ENCODE assay signal across 8 cellular contexts in genomic region chr19:58451358-58452101, GRCh38. TPM values are rescaled to one million over a fixed set of nuclear protein-coding genes. Genes with fewer than 3 reads are reported as not detected.
A peak's percentile ranks its signal among the peaks of the same experiment; 100 is the strongest.
DNase-seq lines count a peak whose midpoint lies in the region; ATAC-seq and TF ChIP-seq lines count a peak whose summit lies in the region.

Gene ZNF324B (plus strand): TSS chr19:58451622. CDS start chr19:58453702, 2,080 bp downstream.

- peaks cover 31% of the 10 kb centered on the region for H3K4me1 Mint-ChIP-seq in activated T-cell treated with anti-CD3 and anti-CD28 coated beads, Interleukin-2, amount 50 U/mL, for 24 hours (ENCODE audit: low read depth)

- peaks cover 24% of the 10 kb centered on the region for H3K9me3 Mint-ChIP-seq in activated T-cell treated with anti-CD3 and anti-CD28 coated beads, Interleukin-2, amount 50 U/mL, for 24 hours

- WGBS in esophagus muscularis mucosa = no CpG with 5 or more reads among the region's 79 CpGs

- ATAC-seq in GM21737 (IDR thresholded peaks at IDR 0.05; ENCODE audit: unreplicated experiment) = peak; percentile 87

- H3K4me3 Mint-ChIP-seq in activated T-cell treated with anti-CD3 and anti-CD28 coated beads, Interleukin-2, amount 50 U/mL, for 24 hours = peak within 1 kb of the TSS; percentile 84

- no peak for TF ChIP-seq EP300 in esophagus muscularis mucosa (IDR thresholded peaks at IDR 0.05)

- peaks cover 6 to 32% (median 25%) of the 10 kb centered on the region in 4 donors for H3K36me3 ChIP-seq in esophagus muscularis mucosa
- H3K36me3 ChIP-seq in muscle layer of duodenum (ENCODE audit: control insufficient read depth in 1 of 2, insufficient read depth in 2 of 2, low read length in 2 of 2) = peaks cover 0 to 25% of the 10 kb centered on the region in 2 donors

- peaks cover 35% of the 10 kb centered on the region for H3K27me3 Mint-ChIP-seq in activated T-cell treated with anti-CD3 and anti-CD28 coated beads, Interleukin-2, amount 50 U/mL, for 24 hours

- H3K9me3 ChIP-seq in esophagus muscularis mucosa (no peaks in the 10 kb centered on the region), muscle layer of duodenum (ENCODE audit: control insufficient read depth in 1 of 2, low read length in 2 of 2) (no peaks in the 10 kb centered on the region)

- no peak for TF ChIP-seq POLR2A in esophagus muscularis mucosa (IDR thresholded peaks at IDR 0.05; ENCODE audit: low read depth)

- peaks cover 34% of the 10 kb centered on the region for H3K36me3 Mint-ChIP-seq in activated T-cell treated with anti-CD3 and anti-CD28 coated beads, Interleukin-2, amount 50 U/mL, for 24 hours (ENCODE audit: low read depth)

- H3K4me3 ChIP-seq in esophagus muscularis mucosa (peak within 1 kb of the TSS; percentile 87 to 93 (median 88)), muscle layer of duodenum (ENCODE audit: low read depth in 1 of 2, low read length in 2 of 2) (peak within 1 kb of the TSS; percentile 76 to 91)

- H3K27me3 ChIP-seq in esophagus muscularis mucosa = peaks cover 0 to 29% (median 0%) of the 10 kb centered on the region in 4 donors
- no peaks in the 10 kb centered on the region for H3K27me3 ChIP-seq in muscle layer of duodenum (ENCODE audit: low read depth, low read length)

- intact Hi-C loops in esophagus muscularis mucosa (cut with DNase I) = no loop called here

- H3K27ac Mint-ChIP-seq in activated T-cell treated with anti-CD3 and anti-CD28 coated beads, Interleukin-2, amount 50 U/mL, for 24 hours = peak within 1 kb of the TSS; percentile 69

- TF ChIP-seq CTCF in esophagus muscularis mucosa (IDR thresholded peaks at IDR 0.05) = no peak

- peaks cover 8 to 22% (median 18%) of the 10 kb centered on the region in 4 donors for H3K4me1 ChIP-seq in esophagus muscularis mucosa
- peaks cover 5 to 10% of the 10 kb centered on the region in 2 donors for H3K4me1 ChIP-seq in muscle layer of duodenum (ENCODE audit: control insufficient read depth in 1 of 2, insufficient read depth in 2 of 2, low read length in 2 of 2)

- peak within 1 kb of the TSS; percentile 69 to 83 (median 78) for H3K27ac ChIP-seq in esophagus muscularis mucosa (replicated peaks in 1 of 4)
- H3K27ac ChIP-seq in muscle layer of duodenum (ENCODE audit: low read length) = no peak within 1 kb of the TSS

- peak; percentile 94 for DNase-seq in DMS79 (lab: John Stamatoyannopoulos, UW)
- peak; percentile 93 for DNase-seq in KG1 (lab: John Stamatoyannopoulos, UW)
- peak; percentile 97 for DNase-seq in activated T-cell treated with anti-CD3 and anti-CD28 coated beads, Interleukin-2, amount 50 U/mL, for 24 hours
- peak; percentile 98 for DNase-seq in esophagus muscularis mucosa (ENCODE audit: extremely low spot score)
- DNase-seq in stimulated activated CD8-positive, alpha-beta memory T cell treated with anti-CD3 and anti-CD28 coated beads, Interleukin-7, amount 100 ng/mL, for 24 hours (ENCODE audit: low read depth) = peak; percentile 93

TF ChIP-seq in PFSK-1, 5 proteins besides CTCF, POLR2A, EP300 and RAD21:
- TF ChIP-seq FOXP2 (optimal IDR thresholded peaks at IDR 0.05; ENCODE audit: borderline replicate concordance, extremely low read depth, extremely low read length, insufficient read depth) (peak; percentile 83), TAF1 (IDR thresholded peaks at IDR 0.05; ENCODE audit: borderline replicate concordance, insufficient read depth, low read length) (0 out of 2 replicates have a peak, but pooled peaks have one; percentile 51), REST (IDR thresholded peaks at IDR 0.05; ENCODE audit: insufficient read depth in 1 of 2, low read depth in 2 of 2, low read length in 2 of 2) (0 out of 4 replicates have a peak, but pooled peaks of 1 of the 2 experiments have one; percentile 28), SIN3A (IDR thresholded peaks at IDR 0.05; ENCODE audit: borderline replicate concordance, insufficient read depth, low read length) (no peak), POLR2AphosphoS5 (IDR thresholded peaks at IDR 0.05; ENCODE audit: low read depth, low read length) (peak; percentile 83)

RNA-seq across cellular contexts. Expression of gene ZNF324B, which starts in this region (rescaled TPM):
- 8.2 TPM for polyA plus RNA-seq in PFSK-1 (2012; ENCODE audit: insufficient read length, low read depth)
- 1 to 10 TPM; 7.1 to 9.7 (median 8.3) TPM for total RNA-seq in esophagus muscularis mucosa
